In genomic region chr20:10051185-10051584, GRCh38 we compare ENCODE assay signal across 7 cellular contexts.
"Had no signal": no experiment of that assay in that cellular context is flagged by ENCODE, and none has a peak within 500 bp of the region (broad histone marks: within the 10 kb centered on the region; RNA-seq: fewer than 3 reads in every experiment).

No MANE protein-coding gene starts in this region.

- ATAC-seq: GM23338 had no signal

- FAIRE-seq: H1, H54 had no signal

- H3K4me3 ChIP-seq: GM23338 had no signal

- H2AFZ ChIP-seq: GM23338 had no signal

- H3K4me2 ChIP-seq: GM23338 had no signal

- DNase-seq: H9, HCEC 1CT, KG1 had no signal

- H3K27ac ChIP-seq: HL-60 had no signal
